ENCODE assay signal across 21 cellular contexts in the genomic region with DNA sequence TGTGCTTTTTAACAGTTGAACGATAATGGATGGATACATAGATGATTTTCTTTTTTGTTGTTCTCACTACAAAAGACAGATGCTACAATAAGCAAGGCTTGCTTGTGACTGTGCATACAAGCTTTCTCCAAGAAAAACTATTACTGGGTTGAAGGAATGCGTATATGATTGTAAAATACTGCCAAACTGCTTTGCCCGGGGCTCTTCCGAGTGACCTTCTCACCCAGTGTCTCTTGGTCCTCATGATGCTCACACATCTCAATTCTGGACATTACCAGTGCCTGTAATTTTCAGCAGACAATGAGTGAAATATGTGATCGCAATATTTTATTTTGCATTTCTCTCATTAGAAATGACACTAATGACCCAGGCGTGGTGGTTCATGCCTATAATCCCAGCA.
"Had no signal": no experiment of that assay in that cellular context is flagged by ENCODE, and none has a peak within 500 bp of the region (broad histone marks: within the 10 kb centered on the region; RNA-seq: fewer than 3 reads in every experiment).

No MANE protein-coding gene starts in this region.

- H3K4me1 ChIP-seq: esophagus muscularis mucosa, testis, transverse colon had no signal

- DNase-seq: activated CD4-positive, alpha-beta T cell treated with anti-CD3 and anti-CD28 coated beads, Interleukin-2, amount 10 ng/mL, durations not matched to agents 24 days and 14 days; activated CD4-positive, CD25-positive, alpha-beta regulatory T cell treated with anti-CD3 and anti-CD28 coated beads, Interleukin-2, amount 50 U/mL, for 72 hours; activated CD8-positive, alpha-beta T cell treated with anti-CD3 and anti-CD28 coated beads for 36 hours; activated T-cell treated with anti-CD3 and anti-CD28 coated beads, Interleukin-2, amount 50 U/mL, for 4 hours; anterior cingulate cortex; endodermal cell; left ventricle myocardium inferior; naive thymus-derived CD4-positive, alpha-beta T cell; right cardiac atrium; stimulated activated naive CD8-positive, alpha-beta T cell treated with anti-CD3 and anti-CD28 coated beads, Interleukin-15, Interleukin-2, amounts not matched to agents 100 U/mL and 50 U/mL, for 24 hours; T-helper 17 cell; T1000; testis; transverse colon; WERI-Rb-1 had no signal

- H3K9me3 ChIP-seq: esophagus muscularis mucosa, left ventricle myocardium inferior, testis, transverse colon had no signal

- H3K27ac Mint-ChIP-seq: activated CD4-positive, alpha-beta T cell treated with anti-CD3 and anti-CD28 coated beads, Interleukin-2, amount 10 ng/mL, durations not matched to agents 24 days and 14 days; activated CD8-positive, alpha-beta T cell treated with anti-CD3 and anti-CD28 coated beads for 36 hours; activated naive CD4-positive, alpha-beta T cell treated with anti-CD3 and anti-CD28 coated beads, Interleukin-2, amount 50 U/mL, for 24 hours; activated T-helper 2 cell treated with anti-CD3 and anti-CD28 coated beads, Interferon-gamma antibody, Interleukin-2, Interleukin-4, amounts not matched to agents 10 μg/mL and 5 μg/mL and 100 μg/mL, durations not matched to agents 14 hours and 24 hours and 36 hours; endodermal cell had no signal

- H3K36me3 ChIP-seq: esophagus muscularis mucosa, left ventricle myocardium inferior, transverse colon, WERI-Rb-1 had no signal

- H3K27me3 Mint-ChIP-seq: activated CD4-positive, alpha-beta T cell treated with anti-CD3 and anti-CD28 coated beads, Interleukin-2, amount 10 ng/mL, durations not matched to agents 24 days and 14 days; activated CD8-positive, alpha-beta T cell treated with anti-CD3 and anti-CD28 coated beads for 36 hours; activated naive CD4-positive, alpha-beta T cell treated with anti-CD3 and anti-CD28 coated beads, Interleukin-2, amount 50 U/mL, for 24 hours; central memory CD8-positive, alpha-beta T cell; dendritic cell treated with granulocyte-macrophage colony-stimulating factor and Interleukin-4, amounts not matched to agents 40 ng/mL and 50 ng/mL, for 4 days; naive thymus-derived CD4-positive, alpha-beta T cell; T-helper 17 cell had no signal

- H3K27ac ChIP-seq: esophagus muscularis mucosa, left ventricle myocardium inferior, testis, transverse colon, WERI-Rb-1 had no signal

- H3K9me3 Mint-ChIP-seq: activated CD8-positive, alpha-beta T cell treated with anti-CD3 and anti-CD28 coated beads for 36 hours; activated naive CD4-positive, alpha-beta T cell treated with anti-CD3 and anti-CD28 coated beads, Interleukin-2, amount 50 U/mL, for 24 hours; activated T-cell treated with anti-CD3 and anti-CD28 coated beads, Interleukin-2, amount 50 U/mL, for 4 hours; activated T-helper 2 cell treated with anti-CD3 and anti-CD28 coated beads, Interferon-gamma antibody, Interleukin-2, Interleukin-4, amounts not matched to agents 10 μg/mL and 5 μg/mL and 100 μg/mL, durations not matched to agents 14 hours and 24 hours and 36 hours; central memory CD8-positive, alpha-beta T cell; dendritic cell treated with granulocyte-macrophage colony-stimulating factor and Interleukin-4, amounts not matched to agents 40 ng/mL and 50 ng/mL, for 4 days; endodermal cell; naive thymus-derived CD4-positive, alpha-beta T cell had no signal

- H3K4me3 Mint-ChIP-seq: activated CD4-positive, alpha-beta T cell treated with anti-CD3 and anti-CD28 coated beads, Interleukin-2, amount 10 ng/mL, durations not matched to agents 24 days and 14 days; activated CD8-positive, alpha-beta T cell treated with anti-CD3 and anti-CD28 coated beads for 36 hours; activated naive CD4-positive, alpha-beta T cell treated with anti-CD3 and anti-CD28 coated beads, Interleukin-2, amount 50 U/mL, for 24 hours; activated T-cell treated with anti-CD3 and anti-CD28 coated beads, Interleukin-2, amount 50 U/mL, for 4 hours; central memory CD8-positive, alpha-beta T cell; dendritic cell treated with granulocyte-macrophage colony-stimulating factor and Interleukin-4, amounts not matched to agents 40 ng/mL and 50 ng/mL, for 4 days; endodermal cell; naive thymus-derived CD4-positive, alpha-beta T cell; T-helper 17 cell had no signal

- H3K4me3 ChIP-seq: esophagus muscularis mucosa, left ventricle myocardium inferior, lung, testis, transverse colon had no signal

- H3K27me3 ChIP-seq: testis, transverse colon had no signal

- ATAC-seq: activated CD8-positive, alpha-beta T cell treated with anti-CD3 and anti-CD28 coated beads for 36 hours; activated T-cell treated with anti-CD3 and anti-CD28 coated beads, Interleukin-2, amount 50 U/mL, for 4 hours; naive thymus-derived CD4-positive, alpha-beta T cell; right cardiac atrium; stimulated activated naive CD8-positive, alpha-beta T cell treated with anti-CD3 and anti-CD28 coated beads, Interleukin-15, Interleukin-2, amounts not matched to agents 100 U/mL and 50 U/mL, for 24 hours; T-helper 17 cell had no signal
